In the genomic region with DNA sequence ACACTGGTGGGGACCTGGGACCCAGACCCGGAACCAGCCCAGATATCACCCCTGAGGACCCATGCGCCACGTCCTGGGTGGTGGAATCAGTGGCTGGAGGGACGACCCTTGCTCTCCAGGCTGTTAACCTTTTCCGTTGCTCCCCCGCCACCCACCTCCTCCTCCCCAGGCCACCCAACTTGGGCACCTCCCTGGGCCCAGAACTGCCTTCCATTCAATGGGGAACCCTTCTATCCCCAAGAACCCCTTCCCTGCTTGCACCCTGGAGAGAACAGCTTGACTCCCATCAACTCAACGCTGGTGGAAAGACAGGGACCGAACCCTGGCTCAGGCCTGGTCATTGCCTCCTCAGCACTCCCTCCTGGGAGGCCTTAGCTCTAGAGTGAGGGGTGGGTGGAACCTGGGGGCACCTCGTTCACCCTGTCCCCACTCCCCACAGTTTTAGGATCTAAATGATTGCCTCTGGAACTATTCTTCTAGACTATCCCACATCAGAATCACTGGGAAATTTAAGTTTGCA, we compare ENCODE assay signal across 9 cellular contexts. TPM values are rescaled to one million over a fixed set of nuclear protein-coding genes. Genes with fewer than 3 reads are reported as not detected.
A peak's percentile ranks its signal among the peaks of the same experiment; 100 is the strongest.
DNase-seq lines count a peak whose midpoint lies in the region; ATAC-seq and TF ChIP-seq lines count a peak whose summit lies in the region.
"Had no signal": no experiment of that assay in that cellular context is flagged by ENCODE, and none has a peak within 500 bp of the region (broad histone marks: within the 10 kb centered on the region; RNA-seq: fewer than 3 reads in every experiment).

No MANE protein-coding gene starts in this region.

- no peaks in the 10 kb centered on the region for H3K9me3 Mint-ChIP-seq in activated T-cell treated with anti-CD3 and anti-CD28 coated beads, Interleukin-2, amount 50 U/mL, for 24 hours

- no peaks in the 10 kb centered on the region for H3K27me3 Mint-ChIP-seq in activated T-cell treated with anti-CD3 and anti-CD28 coated beads, Interleukin-2, amount 50 U/mL, for 24 hours

- intact Hi-C loops in lower leg skin (cut with DNase I; ENCODE audit: low total_unique reads), result no loop called here

- H3K4me3 Mint-ChIP-seq in activated T-cell treated with anti-CD3 and anti-CD28 coated beads, Interleukin-2, amount 50 U/mL, for 24 hours, result peak overlapping the region; percentile 79

- peaks cover 60% of the 10 kb centered on the region for H3K4me1 Mint-ChIP-seq in activated T-cell treated with anti-CD3 and anti-CD28 coated beads, Interleukin-2, amount 50 U/mL, for 24 hours (ENCODE audit: low read depth)

- DNase-seq in activated T-cell treated with anti-CD3 and anti-CD28 coated beads, Interleukin-2, amount 50 U/mL, for 24 hours, result no peak
- DNase-seq in activated T-cell treated with anti-CD3 and anti-CD28 coated beads for 4 hours (no peak), lower leg skin (ENCODE audit: low spot score in 2 of 2) (no peak), tibial nerve (ENCODE audit: low spot score in 2 of 2) (no peak), amygdala (lab: John Stamatoyannopoulos, UW) (no peak), SHP77 (lab: John Stamatoyannopoulos, UW) (no peak)

- no peak for TF ChIP-seq EP300 in tibial nerve (IDR thresholded peaks at IDR 0.05)

- ATAC-seq in GM21447 (IDR thresholded peaks at IDR 0.05; ENCODE audit: unreplicated experiment), result no peak

- H3K9me3 ChIP-seq in tibial nerve, result no peaks in the 10 kb centered on the region

- H3K36me3 Mint-ChIP-seq in activated T-cell treated with anti-CD3 and anti-CD28 coated beads, Interleukin-2, amount 50 U/mL, for 24 hours (ENCODE audit: low read depth), result peaks cover 23% of the 10 kb centered on the region

- no peak for TF ChIP-seq POLR2A in lower leg skin (IDR thresholded peaks at IDR 0.05)
- TF ChIP-seq POLR2A in tibial nerve (IDR thresholded peaks at IDR 0.05), result no peak

- H3K4me1 ChIP-seq in tibial nerve, result peaks cover 0 to 22% (median 15%) of the 10 kb centered on the region in 4 donors

- H3K4me3 ChIP-seq in lower leg skin (ENCODE audit: low read depth, poor library complexity, severe bottlenecking) (peak overlapping the region; percentile 22), tibial nerve (peak overlapping the region; percentile 69 to 93 (median 74))

- TF ChIP-seq CTCF in lower leg skin (IDR thresholded peaks at IDR 0.05), result no peak
- TF ChIP-seq CTCF in tibial nerve (IDR thresholded peaks at IDR 0.05), result no peak

- H3K36me3 ChIP-seq in tibial nerve, result peaks cover 0 to 7% (median 0%) of the 10 kb centered on the region in 3 donors

- H3K27ac ChIP-seq in angular gyrus (ENCODE audit: low read depth, low read length) (peak overlapping the region; percentile 81), tibial nerve (peak overlapping the region in 3 of 4 donors; percentile 38 to 88 (median 80))

- WGBS in lower leg skin, 2 donors, result 54 to 57% methylated on average over 8 to 9 of the region's 9 CpGs
- 26 to 42% methylated on average over 7 to 9 of the region's 9 CpGs for WGBS in tibial nerve, 2 donors

- H3K27me3 ChIP-seq in tibial nerve, result no peaks in the 10 kb centered on the region

- peak overlapping the region; percentile 95 for H3K27ac Mint-ChIP-seq in activated T-cell treated with anti-CD3 and anti-CD28 coated beads, Interleukin-2, amount 50 U/mL, for 24 hours

RNA-seq across cellular contexts. Expression of a gene that starts 5.7 kb away (rescaled TPM):
- 1 to 10 TPM in 3 of 4 donors, under 1 TPM in 1; 0.80 to 7.2 (median 5.1) TPM for total RNA-seq in lower leg skin
- 10 to 100 TPM in 3 of 4 donors, 1 to 10 TPM in 1; 4.2 to 32.9 (median 21.7) TPM for total RNA-seq in tibial nerve

RNA-seq across cellular contexts. Expression of a gene that starts 13.4 kb away (rescaled TPM):
- total RNA-seq in lower leg skin (under 1 TPM in 3 of 4 donors, not detected in 1; 0.30 to 0.81 (median 0.49) TPM), tibial nerve (under 1 TPM in 2 of 4 donors, not detected in 2; under 0.01 to 0.42 TPM)

RNA-seq across cellular contexts. Expression of a gene that starts 23.0 kb away (rescaled TPM):
- 100 to 1,000 TPM in 3 of 4 donors, 10 to 100 TPM in 1; 87.2 to 115 (median 106) TPM for total RNA-seq in lower leg skin
- not detected for total RNA-seq in tibial nerve
- total RNA-seq: Daoy had no signal

RNA-seq across cellular contexts. Expression of a gene that starts 35.9 kb away (rescaled TPM):
- total RNA-seq in lower leg skin (10 to 100 TPM; 13.2 to 22.1 (median 20.1) TPM), tibial nerve (10 to 100 TPM; 12.2 to 28.5 (median 18.0) TPM)

RNA-seq across cellular contexts. Expression of a gene that starts 36.0 kb away (rescaled TPM):
- total RNA-seq in lower leg skin (10 to 100 TPM; 27.5 to 41.5 (median 31.9) TPM), tibial nerve (10 to 100 TPM; 17.7 to 46.9 (median 38.5) TPM)

Comparison
In these comparisons a context has a peak if more than half of its experiments do, and no peak if none do; other contexts are left out.
1. RNA of a gene that starts 23.0 kb away (total RNA-seq): 87.2 to 115 TPM in lower leg skin; not detected in tibial nerve; every median in the first group is over 10 times any median in the second.